ENCODE assay signal across 21 cellular contexts in the genomic region with DNA sequence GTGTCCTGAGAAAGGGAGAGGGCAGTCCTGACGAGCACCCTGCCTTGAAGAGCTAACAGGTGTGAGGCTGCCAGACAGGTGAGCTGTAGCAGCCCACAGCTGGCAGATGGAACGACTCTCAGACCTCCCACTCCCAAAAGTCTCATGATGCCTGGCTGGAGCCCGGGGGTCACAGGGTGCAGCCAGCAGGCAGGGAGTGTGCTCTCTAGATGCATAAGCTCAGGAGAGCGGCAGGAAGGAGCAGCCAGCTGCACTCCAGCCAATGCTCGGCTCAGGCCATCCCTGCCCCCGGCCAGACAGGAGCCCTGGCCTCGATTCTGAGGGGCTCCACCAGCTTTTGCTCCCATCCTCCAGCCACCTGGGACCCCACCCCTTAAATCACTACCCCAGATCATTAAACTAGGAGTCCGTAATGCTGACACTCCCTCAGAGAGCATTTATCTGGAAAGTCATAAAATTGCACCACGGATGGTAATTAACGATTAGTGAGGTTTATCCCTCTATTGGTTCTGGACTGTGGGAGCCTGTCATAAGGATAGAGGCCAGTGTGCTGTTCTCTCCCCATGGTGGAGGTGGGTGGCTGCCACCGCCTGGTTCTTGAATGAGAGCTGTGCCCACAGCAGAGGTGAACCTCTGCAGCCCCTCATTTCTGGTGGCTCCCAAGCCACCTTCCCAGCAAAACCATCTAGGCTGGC.
"Had no signal": no experiment of that assay in that cellular context is flagged by ENCODE, and none has a peak within 500 bp of the region (broad histone marks: within the 10 kb centered on the region; RNA-seq: fewer than 3 reads in every experiment).

No MANE protein-coding gene starts in this region.

- H3K36me3 Mint-ChIP-seq: activated naive CD4-positive, alpha-beta T cell treated with anti-CD3 and anti-CD28 coated beads, Interleukin-2, amount 50 U/mL, for 72 hours; naive B cell; neural progenitor cell; stimulated activated memory B cell treated with anti-CD40 and anti-IgM and Interleukin-4, amounts not matched to agents 10 μg/mL and 1 μg/mL and 100 μg/mL, for 72 hours had no signal

- H3K36me3 ChIP-seq: adrenal gland, left ventricle myocardium inferior, neural progenitor cell, ovary, thoracic aorta, upper lobe of right lung had no signal

- H3K4me3 ChIP-seq: adrenal gland, left ventricle myocardium inferior, neural progenitor cell, ovary, psoas muscle, smooth muscle cell, thoracic aorta, upper lobe of right lung had no signal

- H3K4me1 Mint-ChIP-seq: stimulated activated memory B cell treated with anti-CD40 and anti-IgM and Interleukin-4, amounts not matched to agents 10 μg/mL and 1 μg/mL and 100 μg/mL, for 72 hours had no signal

- H3K9me3 ChIP-seq: adrenal gland, left ventricle myocardium inferior, ovary, psoas muscle, thoracic aorta, upper lobe of right lung had no signal

- H3K27me3 Mint-ChIP-seq: activated CD4-positive, alpha-beta T cell treated with anti-CD3 and anti-CD28 coated beads for 36 hours had no signal

- H3K27ac ChIP-seq: adrenal gland, left ventricle myocardium inferior, neural progenitor cell, ovary, thoracic aorta, upper lobe of right lung had no signal

- H3K4me3 Mint-ChIP-seq: activated CD4-positive, alpha-beta T cell treated with anti-CD3 and anti-CD28 coated beads for 36 hours; effector memory CD8-positive, alpha-beta T cell; naive B cell; neural progenitor cell; stimulated activated memory B cell treated with anti-CD40 and anti-IgM and Interleukin-4, amounts not matched to agents 10 μg/mL and 1 μg/mL and 100 μg/mL, for 72 hours had no signal

- H3K9me3 Mint-ChIP-seq: activated naive CD4-positive, alpha-beta T cell treated with anti-CD3 and anti-CD28 coated beads, Interleukin-2, amount 50 U/mL, for 72 hours; effector memory CD8-positive, alpha-beta T cell; naive B cell; neural progenitor cell; stimulated activated memory B cell treated with anti-CD40 and anti-IgM and Interleukin-4, amounts not matched to agents 10 μg/mL and 1 μg/mL and 100 μg/mL, for 72 hours had no signal

- H3K27me3 ChIP-seq: adrenal gland, neural progenitor cell, ovary, upper lobe of right lung had no signal

- H3K27ac Mint-ChIP-seq: activated CD4-positive, alpha-beta T cell treated with anti-CD3 and anti-CD28 coated beads for 36 hours; activated naive CD4-positive, alpha-beta T cell treated with anti-CD3 and anti-CD28 coated beads, Interleukin-2, amount 50 U/mL, for 72 hours; effector memory CD8-positive, alpha-beta T cell; neural progenitor cell; stimulated activated memory B cell treated with anti-CD40 and anti-IgM and Interleukin-4, amounts not matched to agents 10 μg/mL and 1 μg/mL and 100 μg/mL, for 72 hours had no signal

- DNase-seq: activated CD4-positive, alpha-beta T cell treated with anti-CD3 and anti-CD28 coated beads for 36 hours; activated CD4-positive, alpha-beta T cell treated with anti-CD3 and anti-CD28 coated beads, Interleukin-2, amount 50 U/mL, for 48 hours; activated gamma-delta T cell treated with Interleukin-2 at 50 U/mL for 16 hours; adrenal gland; effector memory CD8-positive, alpha-beta T cell; foreskin fibroblast; hippocampal formation; islet precursor cell; left ventricle myocardium inferior; naive B cell; ovary; right cardiac atrium; stimulated activated CD4-positive, alpha-beta T cell treated with anti-CD3 and anti-CD28 coated beads, Interleukin-4, amount 100 ng/mL, for 24 hours; T-helper 2 cell; upper lobe of right lung had no signal

- ATAC-seq: activated CD4-positive, alpha-beta T cell treated with anti-CD3 and anti-CD28 coated beads for 36 hours; effector memory CD8-positive, alpha-beta T cell; psoas muscle; right cardiac atrium; stimulated activated memory B cell treated with anti-CD40 and anti-IgM and Interleukin-4, amounts not matched to agents 10 μg/mL and 1 μg/mL and 100 μg/mL, for 72 hours; upper lobe of right lung had no signal
